ENCODE assay signal across 8 cellular contexts in the genomic region with DNA sequence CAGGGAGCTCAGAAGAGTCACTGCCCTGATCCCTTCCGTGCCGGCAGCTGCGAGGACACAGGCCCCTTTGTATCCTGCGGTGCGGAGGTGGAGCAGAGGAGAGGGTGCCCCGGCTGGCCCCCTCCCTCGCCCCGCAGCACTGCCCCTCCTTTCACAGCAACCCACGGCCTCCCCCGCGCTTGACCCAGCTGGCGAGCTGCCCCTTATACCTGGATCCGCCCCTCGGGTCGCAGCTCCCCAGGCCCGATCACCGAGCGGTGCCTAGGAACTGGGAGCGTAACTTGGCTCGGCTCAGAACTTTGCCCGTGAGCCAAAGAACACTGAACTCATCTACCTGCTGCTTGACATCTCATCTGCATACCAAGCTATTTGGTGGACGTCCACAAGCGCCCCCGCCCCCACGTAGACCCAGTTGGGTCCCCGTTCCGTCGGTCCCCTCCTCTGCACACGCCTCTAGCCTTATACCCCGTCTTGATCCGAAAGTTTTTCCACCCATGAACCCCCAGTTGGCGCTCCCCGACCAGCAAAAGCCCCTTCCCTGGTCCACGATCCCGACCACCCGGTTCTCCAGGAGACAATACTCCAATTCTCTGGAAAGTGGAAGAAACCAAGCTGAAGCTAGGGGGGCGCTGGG. TPM values are rescaled to one million over a fixed set of nuclear protein-coding genes. Genes with fewer than 3 reads are reported as not detected.
A peak's percentile ranks its signal among the peaks of the same experiment; 100 is the strongest.
DNase-seq lines count a peak whose midpoint lies in the region; ATAC-seq, FAIRE-seq and TF ChIP-seq lines count a peak whose summit lies in the region.

No MANE protein-coding gene starts in this region.

- no peaks in the 10 kb centered on the region for H3K9me3 ChIP-seq in BLaER1
- no peaks in the 10 kb centered on the region for H3K9me3 ChIP-seq in keratinocyte (ENCODE audit: control insufficient read depth, low read depth, low read length)

- peak overlapping the region; percentile 88 for H3K4me3 ChIP-seq in BLaER1
- H3K4me3 ChIP-seq in keratinocyte (ENCODE audit: control insufficient read depth in 2 of 3, extremely low read depth in 1 of 3, insufficient read depth in 2 of 3, low read depth in 1 of 3, low read length in 3 of 3) = peak overlapping the region; percentile 88 to 98 (median 93)

- H3K79me2 ChIP-seq in keratinocyte (ENCODE audit: control insufficient read depth, insufficient read depth, low read length) = peaks cover 35% of the 10 kb centered on the region

- peak; percentile 1 for ATAC-seq in GM18873 (IDR thresholded peaks at IDR 0.05; ENCODE audit: low FRiP score, unreplicated experiment)
- peak; percentile 21 for ATAC-seq in HG03139 (IDR thresholded peaks at IDR 0.05; ENCODE audit: unreplicated experiment)

- H3K4me2 ChIP-seq in BLaER1 (peak overlapping the region; percentile 97), keratinocyte (ENCODE audit: control insufficient read depth, extremely low read depth, insufficient read depth, low read depth, low read length) (peak overlapping the region; percentile 98)

- peak overlapping the region; percentile 86 for H3K9ac ChIP-seq in BLaER1
- peak overlapping the region; percentile 84 for H3K9ac ChIP-seq in keratinocyte (ENCODE audit: control insufficient read depth, extremely low read depth, insufficient read depth, low read length)

- H3K27ac ChIP-seq in BLaER1 = peak overlapping the region; percentile 84
- peak overlapping the region; percentile 78 for H3K27ac ChIP-seq in keratinocyte (ENCODE audit: control insufficient read depth, insufficient read depth, low read length)

- dilution Hi-C loops in keratinocyte (cut with MboI; ENCODE audit: extremely low pct_ligation_motif_present, low sequenced_read_pairs) = no loop called here

- peaks cover 55% of the 10 kb centered on the region for H3K4me1 ChIP-seq in BLaER1
- H3K4me1 ChIP-seq in keratinocyte (ENCODE audit: control insufficient read depth, extremely low read depth, insufficient read depth, low read length) = peaks cover 27% of the 10 kb centered on the region

- H4K20me1 ChIP-seq in BLaER1 = peaks cover under 1% of the 10 kb centered on the region; the same call in 1 of the 2 replicates
- no peaks in the 10 kb centered on the region for H4K20me1 ChIP-seq in keratinocyte (ENCODE audit: control insufficient read depth, extremely low read depth, insufficient read depth, low read length)

- H3K27me3 ChIP-seq in BLaER1 (no peaks in the 10 kb centered on the region), keratinocyte (ENCODE audit: control insufficient read depth, extremely low read depth, insufficient read depth, low read length) (no peaks in the 10 kb centered on the region)

- FAIRE-seq in keratinocyte (lab: Jason Lieb, UNC) = no peak

- peaks cover 3% of the 10 kb centered on the region for H3K9me1 ChIP-seq in keratinocyte (ENCODE audit: control insufficient read depth, extremely low read depth, insufficient read depth, low read length)

- peaks cover 14% of the 10 kb centered on the region for H3K36me3 ChIP-seq in BLaER1
- peaks cover 0 to 3% of the 10 kb centered on the region in 2 experiments for H3K36me3 ChIP-seq in keratinocyte (ENCODE audit: control insufficient read depth in 2 of 2, extremely low read depth in 1 of 2, insufficient read depth in 2 of 2, low read length in 2 of 2)

- TF ChIP-seq CTCF in keratinocyte (optimal IDR thresholded peaks at IDR 0.05 in 1 of 3, IDR thresholded peaks at IDR 0.05 in 1 of 3, conservative IDR thresholded peaks at IDR 0.05 in 1 of 3; ENCODE audit: extremely low read depth in 1 of 3, insufficient read depth in 2 of 3, low read length in 3 of 3) = peak in 1 of 3 experiments; percentile 11

- H2AFZ ChIP-seq in keratinocyte (ENCODE audit: control insufficient read depth, low read length) = peak overlapping the region; percentile 70

- peak in 4 of 5 donors; percentile 9 to 30 (median 16) for DNase-seq in T-helper 1 cell
- peak; percentile 7 for DNase-seq in central memory CD4-positive, alpha-beta T cell
- no peak for DNase-seq in keratinocyte (ENCODE audit: low read depth, low spot score)
- peak; percentile 36 for DNase-seq in stimulated activated CD4-positive, alpha-beta T cell treated with anti-CD3 and anti-CD28 coated beads, Interleukin-4, amount 100 ng/mL, for 1 hour
- DNase-seq in KG1 (lab: John Stamatoyannopoulos, UW) = no peak

RNA-seq across cellular contexts. Expression of a gene that starts 0.7 kb away (rescaled TPM):
- 6.1 to 8.5 TPM (median 7.7 TPM) in 3 replicates for polyA plus RNA-seq in keratinocyte
- 5.6 TPM for polyA plus RNA-seq in keratinocyte (2011; ENCODE audit: low read depth)
- 7.6 and 9.4 TPM in 2 replicates for polyA plus RNA-seq in keratinocyte (2011; cell fraction: cytosol; rRNA removed)
- 14.4 and 17.6 TPM in 2 replicates for polyA plus RNA-seq in keratinocyte (2011; cell fraction: nucleus; rRNA removed)
- polyA plus RNA-seq in keratinocyte (2012; ENCODE audit: low replicate concordance) = 9.4 and 17.2 TPM in 2 replicates
- polyA minus RNA-seq in keratinocyte = 3.1 to 18.7 TPM (median 4.1 TPM) in 3 replicates
- 5.0 TPM for polyA minus RNA-seq in keratinocyte (2011; cell fraction: cytosol; rRNA and poly(A)+ RNA removed)
- polyA minus RNA-seq in keratinocyte (2011; cell fraction: nucleus; rRNA and poly(A)+ RNA removed) = 3.7 and 10.3 TPM in 2 replicates

RNA-seq across cellular contexts. Expression of a gene that starts 12.2 kb away (rescaled TPM):
- 108 to 129 TPM (median 114 TPM) in 3 replicates for polyA plus RNA-seq in keratinocyte
- polyA plus RNA-seq in keratinocyte (2011; ENCODE audit: low read depth) = 63.5 TPM
- polyA plus RNA-seq in keratinocyte (2011; cell fraction: cytosol; rRNA removed) = 100 and 171 TPM in 2 replicates
- polyA plus RNA-seq in keratinocyte (2011; cell fraction: nucleus; rRNA removed) = 105 and 110 TPM in 2 replicates
- polyA plus RNA-seq in keratinocyte (2012; ENCODE audit: low replicate concordance) = 132 and 146 TPM in 2 replicates
- polyA minus RNA-seq in keratinocyte = 124 to 182 TPM (median 134 TPM) in 3 replicates
- 51.4 TPM for polyA minus RNA-seq in keratinocyte (2011; cell fraction: cytosol; rRNA and poly(A)+ RNA removed)
- 22.3 and 42.8 TPM in 2 replicates for polyA minus RNA-seq in keratinocyte (2011; cell fraction: nucleus; rRNA and poly(A)+ RNA removed)

RNA-seq across cellular contexts. Expression of a gene that starts 12.6 kb away (rescaled TPM):
- 117 to 168 TPM (median 119 TPM) in 3 replicates for polyA plus RNA-seq in keratinocyte
- polyA plus RNA-seq in keratinocyte (2011; ENCODE audit: low read depth) = 133 TPM
- 130 and 221 TPM in 2 replicates for polyA plus RNA-seq in keratinocyte (2011; cell fraction: cytosol; rRNA removed)
- 66.9 and 91.2 TPM in 2 replicates for polyA plus RNA-seq in keratinocyte (2011; cell fraction: nucleus; rRNA removed)
- 74.4 and 117 TPM in 2 replicates for polyA plus RNA-seq in keratinocyte (2012; ENCODE audit: low replicate concordance)
- polyA minus RNA-seq in keratinocyte = 10.2 to 45.4 TPM (median 20.8 TPM) in 3 replicates
- 24.0 TPM for polyA minus RNA-seq in keratinocyte (2011; cell fraction: cytosol; rRNA and poly(A)+ RNA removed)
- polyA minus RNA-seq in keratinocyte (2011; cell fraction: nucleus; rRNA and poly(A)+ RNA removed) = 9.4 and 20.0 TPM in 2 replicates

RNA-seq across cellular contexts. Expression of a gene that starts 12.7 kb away (rescaled TPM):
- polyA plus RNA-seq in keratinocyte = 2.2 to 4.1 TPM (median 2.7 TPM) in 3 replicates
- 0.35 TPM for polyA plus RNA-seq in keratinocyte (2011; ENCODE audit: low read depth)
- polyA plus RNA-seq in keratinocyte (2011; cell fraction: cytosol; rRNA removed) = 1.1 and 1.6 TPM in 2 replicates
- polyA plus RNA-seq in keratinocyte (2011; cell fraction: nucleus; rRNA removed) = 5.9 and 6.9 TPM in 2 replicates
- polyA plus RNA-seq in keratinocyte (2012; ENCODE audit: low replicate concordance) = 0.49 and 3.8 TPM in 2 replicates
- 1.1 to 4.0 TPM (median 1.2 TPM) in 3 replicates for polyA minus RNA-seq in keratinocyte
- polyA minus RNA-seq in keratinocyte (2011; cell fraction: cytosol; rRNA and poly(A)+ RNA removed) = not detected
- 2.1 and 3.0 TPM in 2 replicates for polyA minus RNA-seq in keratinocyte (2011; cell fraction: nucleus; rRNA and poly(A)+ RNA removed)

Comparison
In these comparisons a context has a peak if more than half of its experiments do, and no peak if none do; other contexts are left out.
1. DNase-seq: peak in T-helper 1 cell (4 of 5), central memory CD4-positive, alpha-beta T cell (single experiment) and stimulated activated CD4-positive, alpha-beta T cell treated with anti-CD3 and anti-CD28 coated beads, Interleukin-4, amount 100 ng/mL, for 1 hour (single experiment); none in keratinocyte (single experiment) and KG1 (single experiment).